Comparison of ENCODE assay signal across 8 cellular contexts in genomic region chr3:113783463-113783862, GRCh38. TPM values are rescaled to one million over a fixed set of nuclear protein-coding genes. Genes with fewer than 3 reads are reported as not detected.
DNase-seq lines count a peak whose midpoint lies in the region; ATAC-seq and TF ChIP-seq lines count a peak whose summit lies in the region.

No MANE protein-coding gene starts in this region.

- DNase-seq in adipocyte (ENCODE audit: low read depth) (peak; percentile 94), non-pigmented ciliary epithelial cell (ENCODE audit: low read depth) (peak; percentile 94), thyroid gland (no peak), T1000 (lab: John Stamatoyannopoulos, UW) (no peak), NCI-H2081 (lab: John Stamatoyannopoulos, UW) (no peak), NCI-H526 (lab: John Stamatoyannopoulos, UW) (no peak)

- H3K9me3 ChIP-seq in adipocyte (ENCODE audit: control insufficient read depth, low read length) (no peaks in the 10 kb centered on the region), thyroid gland (no peaks in the 10 kb centered on the region)

- intact Hi-C loops in thyroid gland (cut with DNase I), result no loop called here

- no peak for TF ChIP-seq CTCF in thyroid gland (IDR thresholded peaks at IDR 0.05)

- H3K27ac ChIP-seq in thyroid gland, result no peak overlapping the region

- ATAC-seq in GM18505 (IDR thresholded peaks at IDR 0.05; ENCODE audit: unreplicated experiment), result peak; percentile 64
- ATAC-seq in HG03175 (IDR thresholded peaks at IDR 0.05; ENCODE audit: unreplicated experiment), result peak; percentile 83

- H3K27me3 ChIP-seq in adipocyte (replicated peaks; ENCODE audit: control insufficient read depth, insufficient read depth, low read length), result no peaks in the 10 kb centered on the region
- no peaks in the 10 kb centered on the region for H3K27me3 ChIP-seq in thyroid gland

- TF ChIP-seq POLR2A in GM18505 (IDR thresholded peaks at IDR 0.05; ENCODE audit: borderline replicate concordance, extremely low read depth, insufficient read depth, insufficient read length), result no peak
- no peak for TF ChIP-seq POLR2A in thyroid gland (IDR thresholded peaks at IDR 0.05)

- peak overlapping the region; percentile 71 for H3K9ac ChIP-seq in adipocyte (ENCODE audit: low read length)

- H3K4me1 ChIP-seq in adipocyte (ENCODE audit: control insufficient read depth, insufficient read depth, low read length) (peaks cover 17% of the 10 kb centered on the region), thyroid gland (no peaks in the 10 kb centered on the region)

- H3K4me3 ChIP-seq in adipocyte (ENCODE audit: low read length) (peak overlapping the region; percentile 41), thyroid gland (replicated peaks in 1 of 3) (no peak overlapping the region)

- H3K36me3 ChIP-seq in adipocyte (ENCODE audit: control insufficient read depth, insufficient read depth, low read length, severe bottlenecking) (peaks cover 40% of the 10 kb centered on the region), thyroid gland (peaks cover 7 to 20% of the 10 kb centered on the region in 2 donors)

RNA-seq across cellular contexts. Expression of gene ATP6V1A, which starts 36.6 kb away (rescaled TPM):
- total RNA-seq in thyroid gland, result 100 to 1,000 TPM in 2 of 4 donors, 10 to 100 TPM in 2; 75.4 to 157 (median 112) TPM

RNA-seq across cellular contexts. Expression of gene NAA50, which starts 37.4 kb away (rescaled TPM):
- total RNA-seq in thyroid gland, result 100 to 1,000 TPM; 110 to 133 (median 119) TPM

RNA-seq across cellular contexts. Expression of gene GRAMD1C, which starts 55.1 kb away (rescaled TPM):
- total RNA-seq in thyroid gland, result 10 to 100 TPM in 2 of 4 donors, 1 to 10 TPM in 2; 5.8 to 20.2 (median 9.1) TPM

Comparison
In these comparisons a context has a peak if more than half of its experiments do, and no peak if none do; other contexts are left out.
1. DNase-seq: peak in adipocyte (single experiment) and non-pigmented ciliary epithelial cell (single experiment); none in thyroid gland (0 of 2), T1000 (single experiment), NCI-H2081 (0 of 2) and NCI-H526 (0 of 2).